1 cellular context compared by ENCODE assay signal in the genomic region with DNA sequence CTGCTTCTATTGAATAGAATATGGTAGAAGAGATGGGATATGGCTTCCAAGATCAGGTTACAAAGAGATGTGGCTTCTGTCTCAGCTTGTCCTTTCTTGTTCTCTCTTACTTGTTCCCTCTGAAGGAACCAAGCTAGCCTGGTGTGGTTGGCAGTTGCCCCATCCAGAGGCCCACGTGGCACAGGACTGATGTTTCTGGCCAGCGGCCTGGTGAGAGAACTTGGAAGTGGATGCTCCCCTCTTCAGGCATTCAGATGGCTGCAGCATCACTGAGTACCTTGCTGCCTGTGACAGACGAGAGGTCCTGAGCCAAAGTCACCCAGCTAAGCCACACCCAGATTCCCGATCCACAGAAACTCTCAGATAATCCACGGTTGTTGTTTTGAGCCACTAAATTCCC.
TF ChIP-seq lines count a peak whose summit lies in the region.

No MANE protein-coding gene starts in this region.

TF ChIP-seq in H1, 55 proteins besides CTCF, POLR2A, EP300 and RAD21:
- TF ChIP-seq CREB1 (IDR thresholded peaks at IDR 0.05), result no peak
- TF ChIP-seq SIN3A (conservative IDR thresholded peaks at IDR 0.05 in 1 of 2, IDR thresholded peaks at IDR 0.05 in 1 of 2; ENCODE audit: low read depth in 1 of 2, low read length in 2 of 2), result no peak
- no peak for TF ChIP-seq SP1 (IDR thresholded peaks at IDR 0.05; ENCODE audit: low read depth, low read length)
